ENCODE assay signal across 11 cellular contexts in genomic region chr5:35518104-35518503, GRCh38.
DNase-seq lines count a peak whose midpoint lies in the region; ATAC-seq and TF ChIP-seq lines count a peak whose summit lies in the region.
"Had no signal": no experiment of that assay in that cellular context is flagged by ENCODE, and none has a peak within 500 bp of the region (broad histone marks: within the 10 kb centered on the region; RNA-seq: fewer than 3 reads in every experiment).

No MANE protein-coding gene starts in this region.

- TF ChIP-seq EP300 in esophagus muscularis mucosa (IDR thresholded peaks at IDR 0.05): no peak

- POLR2A ChIA-PET in GM10248 (lab: Yijun Ruan, JAX): no interaction called here

- H3K27me3 ChIP-seq in esophagus muscularis mucosa: no peaks in the 10 kb centered on the region
- H3K27me3 ChIP-seq in breast epithelium: no peaks in the 10 kb centered on the region

- ATAC-seq in GM19463 (IDR thresholded peaks at IDR 0.05; ENCODE audit: unreplicated experiment): peak; percentile 100
- peak; percentile 99 for ATAC-seq in HG03060 (IDR thresholded peaks at IDR 0.05; ENCODE audit: low read depth, unreplicated experiment)

- no peaks in the 10 kb centered on the region for H3K36me3 ChIP-seq in esophagus muscularis mucosa
- H3K36me3 ChIP-seq in breast epithelium: no peaks in the 10 kb centered on the region

- H3K4me3 ChIP-seq in NB4 (ENCODE audit: low read depth, low read length) (no peak overlapping the region), esophagus muscularis mucosa (no peak overlapping the region), breast epithelium (no peak overlapping the region)

- TF ChIP-seq CTCF in GM10248 (IDR thresholded peaks at IDR 0.05; ENCODE audit: control extremely low read depth, extremely low read depth, low read depth, missing control alignments): no peak
- TF ChIP-seq CTCF in NB4 (IDR thresholded peaks at IDR 0.05; ENCODE audit: low read depth, low read length): no peak
- TF ChIP-seq CTCF in esophagus muscularis mucosa (IDR thresholded peaks at IDR 0.05): no peak
- no peak for TF ChIP-seq CTCF in breast epithelium (IDR thresholded peaks at IDR 0.05)

- DNase-seq in GM10248 (ENCODE audit: extremely low spot score) (peak; percentile 15), NB4 (ENCODE audit: low read depth) (peak; percentile 86), esophagus muscularis mucosa (ENCODE audit: extremely low spot score) (no peak), breast epithelium (ENCODE audit: low spot score in 2 of 2) (no peak), OCI-M2 (lab: John Stamatoyannopoulos, UW; ENCODE audit: unreplicated experiment) (no peak)
- DNase-seq in activated naive CD4-positive, alpha-beta T cell treated with Interleukin-2 at 50 U/mL for 16 hours: no peak
- DNase-seq: activated naive CD4-positive, alpha-beta T cell; effector CD8-positive, alpha-beta T cell; NCI-H526 had no signal

- TF ChIP-seq POLR2A in NB4 (IDR thresholded peaks at IDR 0.05; ENCODE audit: extremely low read depth, insufficient read length): no peak
- no peak for TF ChIP-seq POLR2A in esophagus muscularis mucosa (IDR thresholded peaks at IDR 0.05; ENCODE audit: low read depth)
- no peak for TF ChIP-seq POLR2A in breast epithelium (IDR thresholded peaks at IDR 0.05)

- H3K27ac ChIP-seq in esophagus muscularis mucosa (replicated peaks in 1 of 4): no peak overlapping the region
- H3K27ac ChIP-seq in breast epithelium: no peak overlapping the region

- intact Hi-C loops in esophagus muscularis mucosa (cut with DNase I): no loop called here
- intact Hi-C loops in breast epithelium (cut with DNase I; ENCODE audit: low total_unique reads): no loop called here

- WGBS in esophagus muscularis mucosa: 75% methylated on average over 1 of the region's 1 CpG

- H3K9me3 ChIP-seq in esophagus muscularis mucosa: peaks cover 0 to 11% (median 0%) of the 10 kb centered on the region in 4 donors
- H3K9me3 ChIP-seq in breast epithelium: no peaks in the 10 kb centered on the region

- CTCF ChIA-PET in GM10248 (lab: Yijun Ruan, JAX): no interaction called here

- H3K4me1 ChIP-seq in esophagus muscularis mucosa (no peaks in the 10 kb centered on the region), breast epithelium (no peaks in the 10 kb centered on the region)

Comparison
In these comparisons a context has a peak if more than half of its experiments do, and no peak if none do; other contexts are left out.
1. DNase-seq: peak in GM10248 (single experiment) and NB4 (single experiment); none in esophagus muscularis mucosa (single experiment), activated naive CD4-positive, alpha-beta T cell treated with Interleukin-2 at 50 U/mL for 16 hours (single experiment), breast epithelium (0 of 2) and OCI-M2 (single experiment).